26 cellular contexts compared by ENCODE assay signal in genomic region chr19:31271569-31271911, GRCh38.
"Had no signal": no experiment of that assay in that cellular context is flagged by ENCODE, and none has a peak within 500 bp of the region (broad histone marks: within the 10 kb centered on the region; RNA-seq: fewer than 3 reads in every experiment).

No MANE protein-coding gene starts in this region.

- H3K9me3 ChIP-seq: esophagus muscularis mucosa, left lung, lower lobe of right lung, neutrophil, ovary, right lobe of liver, testis, transverse colon had no signal

- H3K27me3 ChIP-seq: esophagus muscularis mucosa, foreskin keratinocyte, left lung, neutrophil, ovary, right lobe of liver, testis had no signal

- H3K36me3 ChIP-seq: left lung, ovary, right lobe of liver, transverse colon had no signal

- H3K4me3 ChIP-seq: esophagus muscularis mucosa, left lung, lower lobe of right lung, ovary, right lobe of liver, skin epidermis, testis, transverse colon had no signal

- H3K4me1 Mint-ChIP-seq: activated B cell treated with CpG ODN at 0.5 μM for 24 hours; activated naive CD4-positive, alpha-beta T cell treated with anti-CD3 and anti-CD28 coated beads, Interleukin-2, amount 50 U/mL, for 24 hours; activated naive CD8-positive, alpha-beta T cell treated with anti-CD3 and anti-CD28 coated beads, Interleukin-2, amount 50 U/mL, for 24 hours; activated T-helper 17 cell treated with anti-CD3 and anti-CD28 coated beads, Interleukin-2, amount 50 U/mL, for 72 hours; natural killer cell had no signal

- H3K4me3 Mint-ChIP-seq: activated B cell treated with CpG ODN at 0.5 μM for 24 hours; activated CD8-positive, alpha-beta T cell treated with anti-CD3 and anti-CD28 coated beads for 36 hours; activated naive CD4-positive, alpha-beta T cell treated with anti-CD3 and anti-CD28 coated beads, Interleukin-2, amount 50 U/mL, for 24 hours; activated naive CD8-positive, alpha-beta T cell treated with anti-CD3 and anti-CD28 coated beads, Interleukin-2, amount 50 U/mL, for 24 hours; activated T-cell treated with anti-CD3 and anti-CD28 coated beads, Interleukin-2, amount 50 U/mL, for 4 hours; activated T-helper 17 cell treated with anti-CD3 and anti-CD28 coated beads, Interleukin-2, amount 50 U/mL, for 72 hours; natural killer cell had no signal

- DNase-seq: activated B cell treated with CpG ODN at 0.5 μM for 24 hours; activated CD4-positive, alpha-beta T cell treated with anti-CD3 and anti-CD28 coated beads, Interleukin-2, amount 50 U/mL, for 1 hour; activated CD8-positive, alpha-beta T cell treated with anti-CD3 and anti-CD28 coated beads for 36 hours; activated naive CD8-positive, alpha-beta T cell treated with anti-CD3 and anti-CD28 coated beads, Interleukin-2, amount 50 U/mL, for 24 hours; activated T-cell treated with anti-CD3 and anti-CD28 coated beads, Interleukin-2, amount 50 U/mL, for 4 hours; dermis blood vessel endothelial cell; effector CD4-positive, alpha-beta T cell; foreskin keratinocyte; lower lobe of right lung; mesendoderm; natural killer cell; stimulated activated CD4-positive, alpha-beta T cell treated with anti-CD3 and anti-CD28 coated beads, Interleukin-12 subunit alpha, Interleukin-12 subunit beta, amount 100 ng/mL, for 4 hours; stimulated activated CD4-positive, alpha-beta T cell treated with anti-CD3 and anti-CD28 coated beads, Interleukin-4, amount 100 ng/mL, for 1 hour; stimulated activated naive CD8-positive, alpha-beta T cell treated with anti-CD3 and anti-CD28 coated beads, Interleukin-15, Interleukin-2, amounts not matched to agents 100 U/mL and 50 U/mL, for 24 hours; T1000; testis; transverse colon had no signal

- H3K27ac ChIP-seq: esophagus muscularis mucosa, foreskin keratinocyte, left lung, lower lobe of right lung, neutrophil, ovary, right lobe of liver, skin epidermis, testis, transverse colon had no signal

- H3K27me3 Mint-ChIP-seq: activated B cell treated with CpG ODN at 0.5 μM for 24 hours; activated naive CD4-positive, alpha-beta T cell treated with anti-CD3 and anti-CD28 coated beads, Interleukin-2, amount 50 U/mL, for 24 hours; activated naive CD8-positive, alpha-beta T cell treated with anti-CD3 and anti-CD28 coated beads, Interleukin-2, amount 50 U/mL, for 24 hours; activated T-helper 17 cell treated with anti-CD3 and anti-CD28 coated beads, Interleukin-2, amount 50 U/mL, for 72 hours had no signal

- H3K9me3 Mint-ChIP-seq: activated CD8-positive, alpha-beta T cell treated with anti-CD3 and anti-CD28 coated beads for 36 hours; activated naive CD4-positive, alpha-beta T cell treated with anti-CD3 and anti-CD28 coated beads, Interleukin-2, amount 50 U/mL, for 24 hours; activated naive CD8-positive, alpha-beta T cell treated with anti-CD3 and anti-CD28 coated beads, Interleukin-2, amount 50 U/mL, for 24 hours; activated T-cell treated with anti-CD3 and anti-CD28 coated beads, Interleukin-2, amount 50 U/mL, for 4 hours; activated T-helper 17 cell treated with anti-CD3 and anti-CD28 coated beads, Interleukin-2, amount 50 U/mL, for 72 hours; natural killer cell had no signal

- H3K36me3 Mint-ChIP-seq: activated naive CD4-positive, alpha-beta T cell treated with anti-CD3 and anti-CD28 coated beads, Interleukin-2, amount 50 U/mL, for 24 hours; natural killer cell had no signal

- H3K4me1 ChIP-seq: foreskin keratinocyte, left lung, lower lobe of right lung, right lobe of liver had no signal

- H3K27ac Mint-ChIP-seq: activated B cell treated with CpG ODN at 0.5 μM for 24 hours; activated CD8-positive, alpha-beta T cell treated with anti-CD3 and anti-CD28 coated beads for 36 hours; activated naive CD4-positive, alpha-beta T cell treated with anti-CD3 and anti-CD28 coated beads, Interleukin-2, amount 50 U/mL, for 24 hours; activated naive CD8-positive, alpha-beta T cell treated with anti-CD3 and anti-CD28 coated beads, Interleukin-2, amount 50 U/mL, for 24 hours; activated T-helper 17 cell treated with anti-CD3 and anti-CD28 coated beads, Interleukin-2, amount 50 U/mL, for 72 hours; natural killer cell; progenitor cell of endocrine pancreas had no signal
